Comparison of ENCODE assay signal across 8 cellular contexts in genomic region chr17:43766413-43767052, GRCh38. TPM values are rescaled to one million over a fixed set of nuclear protein-coding genes. Genes with fewer than 3 reads are reported as not detected.
DNase-seq lines count a peak whose midpoint lies in the region; ATAC-seq, FAIRE-seq and TF ChIP-seq lines count a peak whose summit lies in the region.

No MANE protein-coding gene starts in this region.

- H2AFZ ChIP-seq in astrocyte (ENCODE audit: low read depth, low read length) (no peak overlapping the region), keratinocyte (ENCODE audit: control insufficient read depth, low read length) (no peak overlapping the region)

- DNase-seq in AG20443 (ENCODE audit: low spot score) (peak; percentile 64), GM18507 (ENCODE audit: extremely low spot score, insufficient read length, low read depth) (no peak), Panc1 (ENCODE audit: low read depth, low spot score) (no peak), astrocyte (ENCODE audit: low read depth) (peak; percentile 14), keratinocyte (ENCODE audit: low read depth, low spot score) (no peak)
- DNase-seq in stimulated activated CD4-positive, alpha-beta T cell treated with anti-CD3 and anti-CD28 coated beads, Interleukin-2, amount 100 ng/mL, for 4 hours (ENCODE audit: low read depth): peak; percentile 23
- DNase-seq in stimulated activated naive B cell treated with anti-CD40 and anti-IgM and Interleukin-4, amounts not matched to agents 10 μg/mL and 1 μg/mL and 100 μg/mL, for 72 hours: no peak

- peaks cover 10% of the 10 kb centered on the region for H3K36me3 Mint-ChIP-seq in astrocyte (ENCODE audit: low read depth, unreplicated experiment)
- peaks cover 19 to 22% of the 10 kb centered on the region in 2 donors for H3K36me3 Mint-ChIP-seq in stimulated activated naive B cell treated with anti-CD40 and anti-IgM and Interleukin-4, amounts not matched to agents 10 μg/mL and 1 μg/mL and 100 μg/mL, for 72 hours

- intact Hi-C loops in Panc1 (cut with micrococcal nuclease; ENCODE audit: unreplicated experiment): no loop called here

- H3K4me2 ChIP-seq in astrocyte (ENCODE audit: low read length): no peak overlapping the region
- H3K4me2 ChIP-seq in keratinocyte (ENCODE audit: control insufficient read depth, extremely low read depth, insufficient read depth, low read depth, low read length): no peak overlapping the region

- H3K27me3 Mint-ChIP-seq in astrocyte (ENCODE audit: low read depth, unreplicated experiment): peaks cover 2% of the 10 kb centered on the region
- no peaks in the 10 kb centered on the region for H3K27me3 Mint-ChIP-seq in stimulated activated naive B cell treated with anti-CD40 and anti-IgM and Interleukin-4, amounts not matched to agents 10 μg/mL and 1 μg/mL and 100 μg/mL, for 72 hours

- no peak overlapping the region for H3K4me3 ChIP-seq in Panc1 (ENCODE audit: low read depth in 2 of 2, low read length in 2 of 2)
- no peak overlapping the region for H3K4me3 ChIP-seq in astrocyte (ENCODE audit: insufficient read depth, low read depth, low read length)
- no peak overlapping the region for H3K4me3 ChIP-seq in keratinocyte (ENCODE audit: control insufficient read depth in 2 of 3, extremely low read depth in 1 of 3, insufficient read depth in 2 of 3, low read depth in 1 of 3, low read length in 3 of 3)

- ATAC-seq in Panc1 (peak; percentile 66; the same call in 1 of the 2 replicates), HG02970 (IDR thresholded peaks at IDR 0.05; ENCODE audit: low FRiP score, unreplicated experiment) (no peak)
- ATAC-seq in stimulated activated naive B cell treated with anti-CD40 and anti-IgM and Interleukin-4, amounts not matched to agents 10 μg/mL and 1 μg/mL and 100 μg/mL, for 72 hours (replicated peaks): no peak

- CTCF ChIA-PET in Panc1 (lab: Charles Lee): interaction anchor here (0.7 to 0.9 kb wide), 7 partner anchors 12 to 424 kb away, joined by 3 to 7 read pairs (median 5); partner anchors contain the start of gene DUSP3

- no peaks in the 10 kb centered on the region for H3K9me3 ChIP-seq in Panc1 (ENCODE audit: control insufficient read depth, insufficient read depth, low read depth, low read length)
- H3K9me3 ChIP-seq in astrocyte (ENCODE audit: insufficient read depth, low read depth, low read length): no peaks in the 10 kb centered on the region
- H3K9me3 ChIP-seq in keratinocyte (ENCODE audit: control insufficient read depth, low read depth, low read length): no peaks in the 10 kb centered on the region

- no peaks in the 10 kb centered on the region for H3K27me3 ChIP-seq in Panc1 (ENCODE audit: control insufficient read depth, insufficient read depth, low read length)
- no peaks in the 10 kb centered on the region for H3K27me3 ChIP-seq in astrocyte (ENCODE audit: insufficient read depth, low read length)
- no peaks in the 10 kb centered on the region for H3K27me3 ChIP-seq in keratinocyte (ENCODE audit: control insufficient read depth, extremely low read depth, insufficient read depth, low read length)

- no peak overlapping the region for H3K4me3 Mint-ChIP-seq in astrocyte (ENCODE audit: unreplicated experiment)
- H3K4me3 Mint-ChIP-seq in stimulated activated naive B cell treated with anti-CD40 and anti-IgM and Interleukin-4, amounts not matched to agents 10 μg/mL and 1 μg/mL and 100 μg/mL, for 72 hours: no peak overlapping the region

- dilution Hi-C loops in keratinocyte (cut with MboI; ENCODE audit: extremely low pct_ligation_motif_present, low sequenced_read_pairs): loop anchor here (5.0 kb wide), 1 partner anchor 69 kb away; no protein-coding TSS in a partner anchor

- no peaks in the 10 kb centered on the region for H3K4me1 ChIP-seq in Panc1 (ENCODE audit: control insufficient read depth, insufficient read depth, low read length)
- no peaks in the 10 kb centered on the region for H3K4me1 ChIP-seq in astrocyte (ENCODE audit: insufficient read depth, low read length)
- no peaks in the 10 kb centered on the region for H3K4me1 ChIP-seq in keratinocyte (ENCODE audit: control insufficient read depth, extremely low read depth, insufficient read depth, low read length)

- H3K27ac Mint-ChIP-seq in astrocyte (ENCODE audit: unreplicated experiment): no peak overlapping the region
- no peak overlapping the region for H3K27ac Mint-ChIP-seq in stimulated activated naive B cell treated with anti-CD40 and anti-IgM and Interleukin-4, amounts not matched to agents 10 μg/mL and 1 μg/mL and 100 μg/mL, for 72 hours

- H3K79me2 ChIP-seq in astrocyte (ENCODE audit: insufficient read depth, low read length): no peaks in the 10 kb centered on the region
- H3K79me2 ChIP-seq in keratinocyte (ENCODE audit: control insufficient read depth, insufficient read depth, low read length): no peaks in the 10 kb centered on the region

- no peaks in the 10 kb centered on the region for H3K9me3 Mint-ChIP-seq in astrocyte (ENCODE audit: unreplicated experiment)
- H3K9me3 Mint-ChIP-seq in stimulated activated naive B cell treated with anti-CD40 and anti-IgM and Interleukin-4, amounts not matched to agents 10 μg/mL and 1 μg/mL and 100 μg/mL, for 72 hours: no peaks in the 10 kb centered on the region

- in situ Hi-C loops in Panc1 (cut with HindIII; ENCODE audit: low pct_unique_long_range_greater_than_20kb, low sequenced_read_pairs): no loop called here

- POLR2A ChIA-PET in Panc1 (lab: Charles Lee): interaction anchor here (0.6 kb wide), 1 partner anchor 101 kb away, joined by 3 read pairs; no protein-coding TSS in a partner anchor

- peak; percentile 47 for FAIRE-seq in GM18507 (lab: Jason Lieb, UNC)
- FAIRE-seq in astrocyte (lab: Jason Lieb, UNC): no peak
- FAIRE-seq in keratinocyte (lab: Jason Lieb, UNC): peak; percentile 69

- no TSS peak for BruUV-seq in Panc1 (replicated peaks; lab: Mats Ljungman, UMichigan)

- H3K36me3 ChIP-seq in Panc1 (ENCODE audit: control insufficient read depth, insufficient read depth, low read length) (no peaks in the 10 kb centered on the region), astrocyte (ENCODE audit: insufficient read depth, low read length) (peaks cover 14% of the 10 kb centered on the region), keratinocyte (ENCODE audit: control insufficient read depth in 2 of 2, extremely low read depth in 1 of 2, insufficient read depth in 2 of 2, low read length in 2 of 2) (peaks cover 9 to 17% of the 10 kb centered on the region in 2 experiments)

- no peaks in the 10 kb centered on the region for H3K9me1 ChIP-seq in keratinocyte (ENCODE audit: control insufficient read depth, extremely low read depth, insufficient read depth, low read length)

- H4K20me1 ChIP-seq in astrocyte (ENCODE audit: insufficient read depth, low read length): peaks cover 16% of the 10 kb centered on the region
- peaks cover 2% of the 10 kb centered on the region for H4K20me1 ChIP-seq in keratinocyte (ENCODE audit: control insufficient read depth, extremely low read depth, insufficient read depth, low read length)

- no peaks in the 10 kb centered on the region for H3K4me1 Mint-ChIP-seq in astrocyte (ENCODE audit: low read depth, unreplicated experiment)
- peaks cover 12 to 23% of the 10 kb centered on the region in 2 donors for H3K4me1 Mint-ChIP-seq in stimulated activated naive B cell treated with anti-CD40 and anti-IgM and Interleukin-4, amounts not matched to agents 10 μg/mL and 1 μg/mL and 100 μg/mL, for 72 hours

- TF ChIP-seq CTCF in Panc1 (IDR thresholded peaks at IDR 0.05) (peak; percentile 86), astrocyte (IDR thresholded peaks at IDR 0.05; ENCODE audit: insufficient read depth, low read depth, low read length) (peak; percentile 85), keratinocyte (optimal IDR thresholded peaks at IDR 0.05 in 1 of 3, IDR thresholded peaks at IDR 0.05 in 1 of 3, conservative IDR thresholded peaks at IDR 0.05 in 1 of 3; ENCODE audit: extremely low read depth in 1 of 3, insufficient read depth in 2 of 3, low read length in 3 of 3) (peak; percentile 80 to 93 (median 90))

- H3K27ac ChIP-seq in Panc1 (ENCODE audit: low read length) (no peak overlapping the region), astrocyte (ENCODE audit: low read depth, low read length) (no peak overlapping the region), keratinocyte (ENCODE audit: control insufficient read depth, insufficient read depth, low read length) (no peak overlapping the region)

- H3K9ac ChIP-seq in astrocyte (ENCODE audit: low read length) (no peak overlapping the region), keratinocyte (ENCODE audit: control insufficient read depth, extremely low read depth, insufficient read depth, low read length) (no peak overlapping the region)

RNA-seq across cellular contexts. Expression of gene SOST, which starts 7.9 kb away (rescaled TPM):
- not detected for total RNA-seq in Panc1 (2021; ENCODE audit: unreplicated experiment)
- not detected for polyA plus RNA-seq in Panc1 (2012; ENCODE audit: insufficient read length)
- not detected in 2 replicates for total RNA-seq in astrocyte
- polyA plus RNA-seq in keratinocyte: 0.02 to 0.04 TPM in 2 of 3 replicates, not detected in the other
- polyA plus RNA-seq in keratinocyte (2011; ENCODE audit: low read depth): not detected
- not detected in 2 replicates for polyA plus RNA-seq in keratinocyte (2011; cell fraction: cytosol; rRNA removed)
- polyA plus RNA-seq in keratinocyte (2011; cell fraction: nucleus; rRNA removed): 0.07 TPM in 1 of 2 replicates, not detected in the other
- polyA plus RNA-seq in keratinocyte (2012; ENCODE audit: low replicate concordance): 0.21 TPM in 1 of 2 replicates, not detected in the other
- not detected in 3 replicates for polyA minus RNA-seq in keratinocyte
- not detected for polyA minus RNA-seq in keratinocyte (2011; cell fraction: cytosol; rRNA and poly(A)+ RNA removed)
- not detected in 2 replicates for polyA minus RNA-seq in keratinocyte (2011; cell fraction: nucleus; rRNA and poly(A)+ RNA removed)

RNA-seq across cellular contexts. Expression of gene DUSP3, which starts 12.2 kb away (rescaled TPM):
- total RNA-seq in Panc1 (2021; ENCODE audit: unreplicated experiment) (41.6 TPM), astrocyte (63.3 and 71.6 TPM in 2 replicates)
- 31.9 TPM for polyA plus RNA-seq in Panc1 (2012; ENCODE audit: insufficient read length)
- 39.2 to 45.2 TPM (median 44.1 TPM) in 3 replicates for polyA plus RNA-seq in keratinocyte
- 16.7 TPM for polyA plus RNA-seq in keratinocyte (2011; ENCODE audit: low read depth)
- polyA plus RNA-seq in keratinocyte (2011; cell fraction: cytosol; rRNA removed): 49.5 and 49.7 TPM in 2 replicates
- 48.8 and 55.5 TPM in 2 replicates for polyA plus RNA-seq in keratinocyte (2011; cell fraction: nucleus; rRNA removed)
- polyA plus RNA-seq in keratinocyte (2012; ENCODE audit: low replicate concordance): 38.6 and 40.4 TPM in 2 replicates
- 40.3 to 52.4 TPM (median 49.0 TPM) in 3 replicates for polyA minus RNA-seq in keratinocyte
- polyA minus RNA-seq in keratinocyte (2011; cell fraction: cytosol; rRNA and poly(A)+ RNA removed): 70.0 TPM
- 25.7 and 27.4 TPM in 2 replicates for polyA minus RNA-seq in keratinocyte (2011; cell fraction: nucleus; rRNA and poly(A)+ RNA removed)

RNA-seq across cellular contexts. Expression of gene CFAP97D1, which starts 13.7 kb away (rescaled TPM):
- total RNA-seq in Panc1 (2021; ENCODE audit: unreplicated experiment) (not detected), astrocyte (0.16 TPM in 1 of 2 replicates, not detected in the other)
- not detected for polyA plus RNA-seq in Panc1 (2012; ENCODE audit: insufficient read length)
- 0.01 TPM in 1 of 3 replicates, not detected in the others for polyA plus RNA-seq in keratinocyte
- polyA plus RNA-seq in keratinocyte (2011; ENCODE audit: low read depth): not detected
- not detected in 2 replicates for polyA plus RNA-seq in keratinocyte (2011; cell fraction: cytosol; rRNA removed)
- 0.04 TPM in 1 of 2 replicates, not detected in the other for polyA plus RNA-seq in keratinocyte (2011; cell fraction: nucleus; rRNA removed)
- 0.02 TPM in 1 of 2 replicates, not detected in the other for polyA plus RNA-seq in keratinocyte (2012; ENCODE audit: low replicate concordance)
- not detected in 3 replicates for polyA minus RNA-seq in keratinocyte
- not detected for polyA minus RNA-seq in keratinocyte (2011; cell fraction: cytosol; rRNA and poly(A)+ RNA removed)
- polyA minus RNA-seq in keratinocyte (2011; cell fraction: nucleus; rRNA and poly(A)+ RNA removed): not detected in 2 replicates

Comparison
In these comparisons a context has a peak if more than half of its experiments do, and no peak if none do; other contexts are left out.
1. DNase-seq: peak in AG20443 (single experiment), astrocyte (single experiment) and stimulated activated CD4-positive, alpha-beta T cell treated with anti-CD3 and anti-CD28 coated beads, Interleukin-2, amount 100 ng/mL, for 4 hours (single experiment); none in GM18507 (single experiment), Panc1 (single experiment), keratinocyte (single experiment) and stimulated activated naive B cell treated with anti-CD40 and anti-IgM and Interleukin-4, amounts not matched to agents 10 μg/mL and 1 μg/mL and 100 μg/mL, for 72 hours (single experiment).
2. Peak in every context shown above with its lines, with median percentiles within 50 percentile points of each other: CTCF ChIP-seq.